In the genomic region with DNA sequence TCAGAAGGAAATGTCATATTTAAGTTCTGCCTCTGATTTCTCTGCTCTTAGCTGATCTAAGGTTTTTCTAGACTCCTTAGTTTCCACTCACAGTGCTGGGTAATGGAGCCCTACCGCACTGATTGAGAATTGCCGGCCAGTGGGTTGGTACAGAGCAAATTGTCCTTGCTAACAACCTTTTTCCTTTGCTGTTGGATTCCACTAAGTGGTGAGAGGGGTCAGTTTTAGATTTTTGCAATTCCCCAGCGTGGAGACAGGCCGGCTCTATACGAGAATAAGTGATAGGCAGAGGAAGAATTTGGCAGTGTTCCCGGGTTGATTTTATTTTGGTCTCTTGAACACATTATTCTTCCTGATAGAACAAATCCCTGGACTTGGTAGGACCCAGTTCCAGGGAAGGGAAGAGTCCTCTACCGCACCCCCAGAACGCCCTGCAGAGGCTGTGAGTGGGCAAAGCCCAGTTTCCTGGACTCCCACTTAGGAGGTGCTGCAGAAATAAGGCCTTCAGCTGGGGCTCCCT, we compare ENCODE assay signal across 8 cellular contexts. TPM values are rescaled to one million over a fixed set of nuclear protein-coding genes. Genes with fewer than 3 reads are reported as not detected.
DNase-seq lines count a peak whose midpoint lies in the region; ATAC-seq, FAIRE-seq and TF ChIP-seq lines count a peak whose summit lies in the region.

No MANE protein-coding gene starts in this region.

- peak overlapping the region in 6 of 7 donors; percentile 33 to 67 (median 58) for H3K4me3 Mint-ChIP-seq in CD8-positive, alpha-beta memory T cell

- no peak overlapping the region for H3K4me2 ChIP-seq in OCI-LY7 (ENCODE audit: low read length)

- H3K36me3 ChIP-seq in CD8-positive, alpha-beta memory T cell (ENCODE audit: insufficient read depth, low read length) = no peaks in the 10 kb centered on the region
- H3K36me3 ChIP-seq in pancreas (no peaks in the 10 kb centered on the region), OCI-LY7 (ENCODE audit: insufficient read depth, low read length) (no peaks in the 10 kb centered on the region)

- no peak for FAIRE-seq in pancreas (lab: Jason Lieb, UNC)

- intact Hi-C loops in pancreas (cut with DNase I) (loop anchor here in 1 of 3 donors (5.0 kb wide), 1 partner anchor 1300 kb away; no protein-coding TSS in a partner anchor), OCI-LY7 (cut with micrococcal nuclease; ENCODE audit: unreplicated experiment) (no loop called here)

- H3K4me3 ChIP-seq in CD8-positive, alpha-beta memory T cell (ENCODE audit: low read length) = no peak overlapping the region
- H3K4me3 ChIP-seq in pancreas = peak overlapping the region; percentile 54 to 78 (median 69)
- H3K4me3 ChIP-seq in OCI-LY7 (ENCODE audit: low read depth, low read length, poor library complexity, severe bottlenecking) = no peak overlapping the region

- H3K4me1 ChIP-seq in CD8-positive, alpha-beta memory T cell (ENCODE audit: insufficient read depth, low read length) = peaks cover 9% of the 10 kb centered on the region
- H3K4me1 ChIP-seq in pancreas (peaks cover 0 to 9% (median 7%) of the 10 kb centered on the region in 3 donors), OCI-LY7 (ENCODE audit: insufficient read depth, low read length, poor library complexity, severe bottlenecking) (no peaks in the 10 kb centered on the region)

- POLR2A ChIA-PET in CD8-positive, alpha-beta memory T cell (lab: Charles Lee) = no interaction called here
- POLR2A ChIA-PET in OCI-LY7 (lab: Charles Lee) = no interaction called here

- no TSS peak for BruUV-seq in OCI-LY7 (replicated peaks; lab: Mats Ljungman, UMichigan)

- no peak overlapping the region for H2AFZ ChIP-seq in OCI-LY7 (ENCODE audit: low read length)

- no peak for DNase-seq in CD8-positive, alpha-beta memory T cell
- DNase-seq in SHP77 (lab: John Stamatoyannopoulos, UW) (peak; percentile 13 to 47), fibroblast of the conjunctiva (ENCODE audit: low read depth) (peak; percentile 71), pancreas (peak in 2 of 6 donors; percentile 14 to 50), GM19240 (ENCODE audit: insufficient read length, low spot score) (no peak), germinal center (ENCODE audit: low spot score) (no peak), OCI-LY7 (ENCODE audit: low spot score) (no peak)

- H3K27ac ChIP-seq in CD8-positive, alpha-beta memory T cell (ENCODE audit: low read depth, low read length) = no peak overlapping the region
- H3K27ac ChIP-seq in pancreas (peak overlapping the region; percentile 79 to 94 (median 92)), OCI-LY7 (ENCODE audit: low read depth, low read length, poor library complexity, severe bottlenecking) (no peak overlapping the region)

- no peaks in the 10 kb centered on the region for H3K9me3 ChIP-seq in CD8-positive, alpha-beta memory T cell (ENCODE audit: low read length)
- H3K9me3 ChIP-seq in pancreas (no peaks in the 10 kb centered on the region), OCI-LY7 (ENCODE audit: low read length) (no peaks in the 10 kb centered on the region)

- H3K9me2 ChIP-seq in OCI-LY7 (ENCODE audit: insufficient read depth, low read length) = no peaks in the 10 kb centered on the region

- H3K79me2 ChIP-seq in OCI-LY7 (ENCODE audit: insufficient read depth, low read depth, low read length) = no peaks in the 10 kb centered on the region

- H3K27ac Mint-ChIP-seq in CD8-positive, alpha-beta memory T cell = peak overlapping the region in 1 of 8 donors; percentile 1

- H3K27me3 ChIP-seq in CD8-positive, alpha-beta memory T cell (ENCODE audit: insufficient read depth, low read length, poor library complexity, severe bottlenecking) = peaks cover 27% of the 10 kb centered on the region
- H3K27me3 ChIP-seq in pancreas = no peaks in the 10 kb centered on the region

- no peak for TF ChIP-seq CTCF in pancreas (IDR thresholded peaks at IDR 0.05)
- TF ChIP-seq CTCF in OCI-LY7 (conservative IDR thresholded peaks at IDR 0.05; ENCODE audit: low read length) = no peak

- 29 to 30% methylated on average over 8 of the region's 8 CpGs for WGBS in pancreas, 2 donors

- no peaks in the 10 kb centered on the region for H4K20me1 ChIP-seq in OCI-LY7 (ENCODE audit: insufficient read depth, low read length)

- CTCF ChIA-PET in CD8-positive, alpha-beta memory T cell (lab: Charles Lee) = no interaction called here
- CTCF ChIA-PET in OCI-LY7 (lab: Charles Lee; ENCODE audit: unreplicated experiment) = no interaction called here

- H3K9me3 Mint-ChIP-seq in CD8-positive, alpha-beta memory T cell = no peaks in the 10 kb centered on the region

- H3K27me3 Mint-ChIP-seq in CD8-positive, alpha-beta memory T cell = peaks cover 30 to 48% of the 10 kb centered on the region in 2 donors

- ATAC-seq in pancreas (peak in 1 of 4 donors; percentile 3), HG03095 (IDR thresholded peaks at IDR 0.05; ENCODE audit: unreplicated experiment) (no peak)

- H3K36me3 Mint-ChIP-seq in CD8-positive, alpha-beta memory T cell = peaks cover 0 to 2% (median 0%) of the 10 kb centered on the region in 3 donors

- H3K4me1 Mint-ChIP-seq in CD8-positive, alpha-beta memory T cell = peaks cover 22 to 42% (median 28%) of the 10 kb centered on the region in 3 donors

RNA-seq across cellular contexts. Expression of a gene that starts 2.9 kb away (rescaled TPM):
- total RNA-seq in CD8-positive, alpha-beta memory T cell = 1 to 10 TPM; 2.1 to 2.2 TPM
- not detected for polyA plus RNA-seq in CD8-positive, alpha-beta memory T cell
- total RNA-seq in pancreas (10 to 100 TPM; 26.2 to 56.4 (median 32.8) TPM), OCI-LY7 (2022) (not detected in 2 replicates)
- polyA plus RNA-seq in pancreas = 10 to 100 TPM; 12.0 to 26.0 TPM
- not detected in 2 replicates for total RNA-seq in OCI-LY7 (2014; rRNA removed; shearing (Covaris generic))

Comparison
In these comparisons a context has a peak if more than half of its experiments do, and no peak if none do; other contexts are left out.
1. DNase-seq: peak in SHP77 (2 of 2) and fibroblast of the conjunctiva (single experiment); none in CD8-positive, alpha-beta memory T cell (0 of 5), GM19240 (single experiment), germinal center (single experiment) and OCI-LY7 (single experiment).
2. H3K27ac ChIP-seq: peak in pancreas (4 of 4); none in CD8-positive, alpha-beta memory T cell (single experiment) and OCI-LY7 (single experiment).
3. H3K4me3 ChIP-seq: peak in pancreas (4 of 4); none in CD8-positive, alpha-beta memory T cell (single experiment) and OCI-LY7 (single experiment).
4. RNA of a gene that starts 2.9 kb away (total RNA-seq): 26.2 to 56.4 TPM in pancreas; 2.1 to 2.2 TPM in CD8-positive, alpha-beta memory T cell and not detected in OCI-LY7; every median in the first group is over 4 times any median in the second.